In the genomic region with DNA sequence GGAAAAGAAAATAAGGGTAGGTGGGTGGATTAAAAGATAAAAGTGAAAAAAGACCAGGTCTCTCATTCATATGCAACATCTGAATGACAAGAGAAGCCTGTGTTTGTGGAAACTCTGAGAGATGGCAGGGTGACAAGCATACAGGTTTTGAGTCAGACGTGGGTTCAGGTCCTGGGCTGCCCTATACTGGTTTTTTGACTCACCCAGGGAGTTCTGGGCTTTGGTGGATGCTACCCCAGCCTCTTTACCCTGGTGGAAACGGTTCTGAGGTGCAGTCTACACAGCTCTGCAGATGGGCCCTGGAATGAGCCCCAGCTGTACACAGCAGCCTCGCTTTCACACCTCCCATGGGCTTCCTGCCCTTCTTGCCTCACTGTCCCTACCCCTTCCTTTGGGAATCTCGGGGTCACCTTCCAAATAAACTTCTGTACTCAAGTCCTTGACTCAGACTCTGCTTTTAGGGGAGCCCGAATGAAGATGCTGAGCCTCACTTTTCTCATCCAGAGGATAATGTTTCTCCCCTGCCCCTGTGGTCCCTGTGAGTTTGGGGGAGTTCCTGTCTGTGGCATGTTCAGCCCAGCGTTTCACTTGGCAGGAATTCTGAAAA, we compare ENCODE assay signal across 11 cellular contexts.
A peak's percentile ranks its signal among the peaks of the same experiment; 100 is the strongest.
DNase-seq lines count a peak whose midpoint lies in the region; ATAC-seq lines count a peak whose summit lies in the region.
"Had no signal": no experiment of that assay in that cellular context is flagged by ENCODE, and none has a peak within 500 bp of the region (broad histone marks: within the 10 kb centered on the region; RNA-seq: fewer than 3 reads in every experiment).

No MANE protein-coding gene starts in this region.

- H3K27me3 ChIP-seq in iPS-20b (ENCODE audit: insufficient read depth, low read length): no peaks in the 10 kb centered on the region
- H3K27me3 ChIP-seq: upper lobe of left lung had no signal

- peak overlapping the region; percentile 11 for H3K4me3 Mint-ChIP-seq in stimulated activated effector memory CD8-positive, alpha-beta T cell treated with anti-CD3 and anti-CD28 coated beads, Interleukin-12 subunit alpha, Interleukin-12 subunit beta, amount 100 ng/mL, for 72 hours

- peak; percentile 99 for ATAC-seq in stimulated activated effector memory CD8-positive, alpha-beta T cell treated with anti-CD3 and anti-CD28 coated beads, Interleukin-12 subunit alpha, Interleukin-12 subunit beta, amount 100 ng/mL, for 72 hours
- ATAC-seq in GM18511 (IDR thresholded peaks at IDR 0.05; ENCODE audit: unreplicated experiment) (no peak), GM21381 (IDR thresholded peaks at IDR 0.05; ENCODE audit: unreplicated experiment) (no peak)

- peaks cover 22% of the 10 kb centered on the region for H3K4me1 ChIP-seq in iPS-20b (ENCODE audit: insufficient read depth, low read length)

- peaks cover 23% of the 10 kb centered on the region; the same call in 1 of the 2 replicates for H3K36me3 ChIP-seq in iPS-20b (ENCODE audit: insufficient read depth, low read depth, low read length)
- H3K36me3 ChIP-seq: upper lobe of left lung had no signal

- H3K9me3 ChIP-seq in iPS-20b (ENCODE audit: insufficient read depth, low read depth, low read length): no peaks in the 10 kb centered on the region
- H3K9me3 ChIP-seq: upper lobe of left lung had no signal

- no peaks in the 10 kb centered on the region for H3K9me3 Mint-ChIP-seq in stimulated activated effector memory CD8-positive, alpha-beta T cell treated with anti-CD3 and anti-CD28 coated beads, Interleukin-12 subunit alpha, Interleukin-12 subunit beta, amount 100 ng/mL, for 72 hours

- peaks cover 52% of the 10 kb centered on the region for H3K4me1 Mint-ChIP-seq in stimulated activated effector memory CD8-positive, alpha-beta T cell treated with anti-CD3 and anti-CD28 coated beads, Interleukin-12 subunit alpha, Interleukin-12 subunit beta, amount 100 ng/mL, for 72 hours

- peak; percentile 13 for DNase-seq in activated CD4-positive, alpha-beta T cell treated with anti-CD3 and anti-CD28 coated beads for 1 hour
- DNase-seq in activated CD4-positive, alpha-beta T cell treated with anti-CD3 and anti-CD28 coated beads, Interleukin-2, amount 50 U/mL, for 1 hour: no peak
- peak; percentile 28 to 43 for DNase-seq in activated CD4-positive, alpha-beta T cell treated with anti-CD3 and anti-CD28 coated beads, Interleukin-2, amount 50 U/mL, for 4 hours
- peak; percentile 24 to 62 for DNase-seq in stimulated activated effector memory CD8-positive, alpha-beta T cell treated with anti-CD3 and anti-CD28 coated beads, Interleukin-12 subunit alpha, Interleukin-12 subunit beta, amount 100 ng/mL, for 72 hours (ENCODE audit: low spot score in 2 of 2)
- DNase-seq in NCI-H226: no peak
- DNase-seq: NCI-H526 treated with DMSO at 0.1 percent for 48 hours, upper lobe of left lung had no signal

- H3K4me3 ChIP-seq in iPS-20b (ENCODE audit: low read length): no peak overlapping the region
- H3K4me3 ChIP-seq: lung, upper lobe of left lung had no signal

- peaks cover 12% of the 10 kb centered on the region for H3K36me3 Mint-ChIP-seq in stimulated activated effector memory CD8-positive, alpha-beta T cell treated with anti-CD3 and anti-CD28 coated beads, Interleukin-12 subunit alpha, Interleukin-12 subunit beta, amount 100 ng/mL, for 72 hours

- H3K9ac ChIP-seq in iPS-20b (ENCODE audit: low read depth, low read length): peak overlapping the region; percentile 49; the same call in 1 of the 2 replicates

- peak overlapping the region; percentile 70 for H3K27ac Mint-ChIP-seq in stimulated activated effector memory CD8-positive, alpha-beta T cell treated with anti-CD3 and anti-CD28 coated beads, Interleukin-12 subunit alpha, Interleukin-12 subunit beta, amount 100 ng/mL, for 72 hours

- H3K27ac ChIP-seq in iPS-20b (ENCODE audit: low read length): no peak overlapping the region
- H3K27ac ChIP-seq: upper lobe of left lung had no signal

Comparison
In these comparisons a context has a peak if more than half of its experiments do, and no peak if none do; other contexts are left out.
1. DNase-seq: peak in activated CD4-positive, alpha-beta T cell treated with anti-CD3 and anti-CD28 coated beads for 1 hour (single experiment), activated CD4-positive, alpha-beta T cell treated with anti-CD3 and anti-CD28 coated beads, Interleukin-2, amount 50 U/mL, for 4 hours (2 of 2) and stimulated activated effector memory CD8-positive, alpha-beta T cell treated with anti-CD3 and anti-CD28 coated beads, Interleukin-12 subunit alpha, Interleukin-12 subunit beta, amount 100 ng/mL, for 72 hours (2 of 2); none in activated CD4-positive, alpha-beta T cell treated with anti-CD3 and anti-CD28 coated beads, Interleukin-2, amount 50 U/mL, for 1 hour (single experiment) and NCI-H226 (single experiment).